Comparison of ENCODE assay signal across 10 cellular contexts in genomic region chr12:64730585-64730964, GRCh38. TPM values are rescaled to one million over a fixed set of nuclear protein-coding genes. Genes with fewer than 3 reads are reported as not detected.
DNase-seq lines count a peak whose midpoint lies in the region; ATAC-seq, FAIRE-seq and TF ChIP-seq lines count a peak whose summit lies in the region.
"Had no signal": no experiment of that assay in that cellular context is flagged by ENCODE, and none has a peak within 500 bp of the region (broad histone marks: within the 10 kb centered on the region; RNA-seq: fewer than 3 reads in every experiment).

No MANE protein-coding gene starts in this region.

- FAIRE-seq in endothelial cell of umbilical vein (lab: Jason Lieb, UNC): no peak

- TF ChIP-seq CTCF in endothelial cell of umbilical vein (IDR thresholded peaks at IDR 0.05; ENCODE audit: extremely low read depth in 1 of 2, insufficient read depth in 1 of 2, low read depth in 1 of 2, low read length in 2 of 2) (no peak), RWPE1 (conservative IDR thresholded peaks at IDR 0.05; ENCODE audit: low read depth) (no peak)

- dilution Hi-C loops in endothelial cell of umbilical vein (cut with MboI; ENCODE audit: extremely low pct_ligation_motif_present, low sequenced_read_pairs): no loop called here

- H3K4me3 ChIP-seq in BLaER1 (no peak overlapping the region), endothelial cell of umbilical vein (replicated peaks in 1 of 3; ENCODE audit: insufficient read depth in 1 of 3, low read depth in 1 of 3, low read length in 3 of 3) (no peak overlapping the region)

- peak overlapping the region; percentile 9; the same call in 1 of the 2 replicates for H3K4me2 ChIP-seq in BLaER1
- no peak overlapping the region for H3K4me2 ChIP-seq in endothelial cell of umbilical vein (ENCODE audit: insufficient read depth, low read length)

- H3K36me3 ChIP-seq in BLaER1: peaks cover 56% of the 10 kb centered on the region
- H3K36me3 ChIP-seq in endothelial cell of umbilical vein (ENCODE audit: control insufficient read depth in 2 of 2, extremely low read depth in 1 of 2, insufficient read depth in 2 of 2, low read length in 2 of 2): peaks cover 0 to 6% of the 10 kb centered on the region in 2 experiments

- no TSS peak for BruUV-seq in endothelial cell of umbilical vein (replicated peaks; lab: Mats Ljungman, UMichigan)

- CTCF ChIA-PET in endothelial cell of umbilical vein (lab: Charles Lee): interaction anchor here (0.6 to 1.5 kb wide), 4 partner anchors 24 to 71 kb away, joined by 3 to 5 read pairs (median 4); no protein-coding TSS in a partner anchor
- CTCF ChIA-PET in RWPE1 (lab: Yijun Ruan, JAX): interaction anchor here (0.6 kb wide), 1 partner anchor 35 kb away, joined by 3 read pairs; no protein-coding TSS in a partner anchor

- H2AFZ ChIP-seq in endothelial cell of umbilical vein (ENCODE audit: low read depth, low read length): no peak overlapping the region

- DNase-seq in NCI-H524 (lab: John Stamatoyannopoulos, UW) (peak; percentile 78 to 90), endothelial cell of umbilical vein (ENCODE audit: low read depth, low spot score) (no peak), RWPE1 (ENCODE audit: low spot score) (no peak), hepatic stellate cell (ENCODE audit: low spot score) (no peak), HT-29 (ENCODE audit: low spot score) (no peak)
- DNase-seq: activated CD8-positive, alpha-beta memory T cell treated with anti-CD3 and anti-CD28 coated beads, Interleukin-2, amount 50 U/mL, for 4 hours; DND-41 had no signal

- TF ChIP-seq POLR2A in endothelial cell of umbilical vein (IDR thresholded peaks at IDR 0.05; ENCODE audit: low read depth, low read length): no peak

- H3K9me3 ChIP-seq in BLaER1 (no peaks in the 10 kb centered on the region), endothelial cell of umbilical vein (replicated peaks; ENCODE audit: control insufficient read depth, insufficient read depth, low read length) (no peaks in the 10 kb centered on the region)

- H3K9ac ChIP-seq in BLaER1 (no peak overlapping the region), endothelial cell of umbilical vein (replicated peaks; ENCODE audit: extremely low read depth, insufficient read depth, low read length) (no peak overlapping the region)

- H3K79me2 ChIP-seq in endothelial cell of umbilical vein (ENCODE audit: control insufficient read depth, insufficient read depth, low read length): no peaks in the 10 kb centered on the region

- no peak overlapping the region for H3K27ac ChIP-seq in BLaER1
- H3K27ac ChIP-seq in endothelial cell of umbilical vein (ENCODE audit: insufficient read depth, low read depth, low read length): no peak overlapping the region
- no peak overlapping the region for H3K27ac ChIP-seq in RWPE1

- H3K27me3 ChIP-seq in BLaER1 (no peaks in the 10 kb centered on the region), endothelial cell of umbilical vein (ENCODE audit: control insufficient read depth in 2 of 2, insufficient read depth in 2 of 2, low read length in 2 of 2) (no peaks in the 10 kb centered on the region)

- intact Hi-C loops in endothelial cell of umbilical vein (cut with micrococcal nuclease): no loop called here

- peak; percentile 8 for ATAC-seq in GM18907 (IDR thresholded peaks at IDR 0.05; ENCODE audit: unreplicated experiment)
- no peak for ATAC-seq in GM18858 (IDR thresholded peaks at IDR 0.05; ENCODE audit: unreplicated experiment)

- H4K20me1 ChIP-seq in BLaER1 (no peaks in the 10 kb centered on the region), endothelial cell of umbilical vein (replicated peaks; ENCODE audit: control insufficient read depth, extremely low read depth, insufficient read depth, low read length) (no peaks in the 10 kb centered on the region)

- peaks cover 20% of the 10 kb centered on the region for H3K4me1 ChIP-seq in BLaER1
- peaks cover 22% of the 10 kb centered on the region for H3K4me1 ChIP-seq in endothelial cell of umbilical vein (ENCODE audit: control insufficient read depth, extremely low read depth, insufficient read depth, low read length)

- H3K9me1 ChIP-seq in endothelial cell of umbilical vein (replicated peaks; ENCODE audit: control insufficient read depth, extremely low read depth, insufficient read depth, low read length): no peaks in the 10 kb centered on the region

- POLR2A ChIA-PET in endothelial cell of umbilical vein (lab: Charles Lee) (interaction anchor here (0.6 to 0.7 kb wide), 2 partner anchors 10 to 339 kb away, joined by 3 read pairs; no protein-coding TSS in a partner anchor), RWPE1 (lab: Yijun Ruan, JAX; ENCODE audit: low non-redundant PET) (no interaction called here)

TF ChIP-seq in endothelial cell of umbilical vein, 7 proteins besides CTCF, POLR2A, EP300 and RAD21:
- peak; percentile 53 for TF ChIP-seq GATA2 (IDR thresholded peaks at IDR 0.05; ENCODE audit: insufficient read depth, insufficient read length, low read depth, low read length)
- TF ChIP-seq MAX (IDR thresholded peaks at IDR 0.05; ENCODE audit: insufficient read depth, insufficient read length): no peak
TF ChIP-seq in endothelial cell of umbilical vein: peak in this region for 1.

RNA-seq across cellular contexts. Expression of gene GNS, which starts 28.6 kb away (rescaled TPM):
- 129 and 142 TPM in 2 replicates for total RNA-seq in endothelial cell of umbilical vein
- 92.8 and 107 TPM in 2 replicates for polyA plus RNA-seq in endothelial cell of umbilical vein
- polyA plus RNA-seq in endothelial cell of umbilical vein (2011; cell fraction: cytosol; rRNA removed): 79.2 and 81.1 TPM in 2 replicates
- 56.6 and 67.1 TPM in 2 replicates for polyA plus RNA-seq in endothelial cell of umbilical vein (2011; cell fraction: nucleus; rRNA removed)
- polyA plus RNA-seq in endothelial cell of umbilical vein (2012): 131 and 155 TPM in 2 replicates
- polyA minus RNA-seq in endothelial cell of umbilical vein: 380 and 387 TPM in 2 replicates
- 71.4 TPM for polyA minus RNA-seq in endothelial cell of umbilical vein (2011; cell fraction: cytosol; rRNA and poly(A)+ RNA removed)
- polyA minus RNA-seq in endothelial cell of umbilical vein (2011; cell fraction: nucleus; rRNA and poly(A)+ RNA removed): 61.7 and 108 TPM in 2 replicates
- 36.4 and 41.5 TPM in 2 replicates for total RNA-seq in HT-29 (2014; rRNA removed; shearing (Covaris generic))

Comparison
In these comparisons a context has a peak if more than half of its experiments do, and no peak if none do; other contexts are left out.
1. DNase-seq: peak in NCI-H524 (2 of 2); none in endothelial cell of umbilical vein (single experiment), RWPE1 (single experiment), hepatic stellate cell (single experiment) and HT-29 (single experiment).